In the genomic region with DNA sequence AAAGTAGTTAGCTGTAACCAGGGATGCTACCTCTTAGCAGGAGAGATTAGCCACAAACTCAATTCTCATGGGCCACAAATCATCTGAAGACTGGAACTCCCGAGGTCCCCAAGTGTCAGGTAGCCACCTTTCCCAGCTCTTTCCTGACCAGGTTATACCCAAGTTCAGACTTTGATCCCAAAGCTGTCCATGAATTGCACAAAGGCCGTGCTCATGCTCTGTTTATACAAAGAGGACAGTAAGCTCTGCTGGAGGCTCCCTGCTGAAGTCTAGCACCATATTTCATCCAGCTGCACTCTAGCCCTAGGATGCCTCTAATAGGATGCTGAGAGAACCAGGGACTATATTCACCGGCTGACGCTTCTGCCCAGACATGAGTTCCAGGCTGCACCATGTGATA, we compare ENCODE assay signal across 31 cellular contexts.
"Had no signal": no experiment of that assay in that cellular context is flagged by ENCODE, and none has a peak within 500 bp of the region (broad histone marks: within the 10 kb centered on the region; RNA-seq: fewer than 3 reads in every experiment).

No MANE protein-coding gene starts in this region.

- H3K36me3 ChIP-seq: ascending aorta, cardiac muscle cell, WERI-Rb-1 had no signal

- ATAC-seq: activated CD4-positive, alpha-beta T cell treated with anti-CD3 and anti-CD28 coated beads for 36 hours; activated CD4-positive, CD25-positive, alpha-beta regulatory T cell treated with anti-CD3 and anti-CD28 coated beads, Interleukin-2, amount 50 U/mL, for 24 hours; activated CD8-positive, alpha-beta memory T cell treated with anti-CD3 and anti-CD28 coated beads, Interleukin-2, amount 10 ng/mL, durations not matched to agents 7 days and 5 days; activated CD8-positive, alpha-beta T cell treated with anti-CD3 and anti-CD28 coated beads, Interleukin-2, amount 10 ng/mL, durations not matched to agents 7 days and 5 days; activated naive CD8-positive, alpha-beta T cell treated with anti-CD3 and anti-CD28 coated beads, Interleukin-2, amount 50 U/mL, for 24 hours; WTC11 had no signal

- H3K27ac ChIP-seq: ascending aorta, cardiac muscle cell, WERI-Rb-1 had no signal

- DNase-seq: activated CD4-positive, alpha-beta memory T cell treated with anti-CD3 and anti-CD28 coated beads, Interleukin-2, amount 10 ng/mL, durations not matched to agents 7 days and 5 days; activated CD4-positive, alpha-beta T cell treated with anti-CD3 and anti-CD28 coated beads for 1 hour; activated CD4-positive, alpha-beta T cell treated with anti-CD3 and anti-CD28 coated beads for 36 hours; activated CD4-positive, alpha-beta T cell treated with anti-CD3 and anti-CD28 coated beads for 48 hours; activated CD4-positive, alpha-beta T cell treated with anti-CD3 and anti-CD28 coated beads, Interleukin-2, amount 10 ng/mL, durations not matched to agents 7 days and 5 days; activated CD4-positive, alpha-beta T cell treated with anti-CD3 and anti-CD28 coated beads, Interleukin-2, amount 50 U/mL, for 48 hours; activated CD4-positive, CD25-positive, alpha-beta regulatory T cell; activated CD8-positive, alpha-beta memory T cell treated with anti-CD3 and anti-CD28 coated beads for 24 hours; activated CD8-positive, alpha-beta memory T cell treated with anti-CD3 and anti-CD28 coated beads, Interleukin-2, amount 10 ng/mL, durations not matched to agents 7 days and 5 days; activated CD8-positive, alpha-beta memory T cell treated with anti-CD3 and anti-CD28 coated beads, Interleukin-2, amount 50 U/mL, for 48 hours; activated CD8-positive, alpha-beta T cell treated with anti-CD3 and anti-CD28 coated beads, Interleukin-2, amount 10 ng/mL, durations not matched to agents 7 days and 5 days; activated effector memory CD4-positive, alpha-beta T cell treated with Interleukin-2 at 50 U/mL for 16 hours; activated gamma-delta T cell; activated naive CD4-positive, alpha-beta T cell treated with anti-CD3 and anti-CD28 coated beads, Interleukin-2, amount 10 ng/mL, durations not matched to agents 7 days and 5 days; activated naive CD4-positive, alpha-beta T cell treated with Interleukin-2 at 50 U/mL for 16 hours; activated naive CD8-positive, alpha-beta T cell treated with anti-CD3 and anti-CD28 coated beads, Interleukin-2, amount 10 ng/mL, durations not matched to agents 7 days and 5 days; activated naive CD8-positive, alpha-beta T cell treated with anti-CD3 and anti-CD28 coated beads, Interleukin-2, amount 50 U/mL, for 24 hours; activated T-cell treated with anti-CD3 and anti-CD28 coated beads, Interleukin-2, amount 50 U/mL, for 24 hours; activated T-cell treated with anti-CD3 and anti-CD28 coated beads, Interleukin-2, amount 50 U/mL, for 48 hours; amygdala; anterior cingulate cortex; caudate nucleus; cerebellar nuclear complex; T-helper 1 cell; T-helper 2 cell; T-helper 9 cell; WERI-Rb-1 had no signal

- H3K9me3 ChIP-seq: ascending aorta had no signal

- H3K4me3 ChIP-seq: ascending aorta, cardiac muscle cell had no signal

- H3K27me3 ChIP-seq: ascending aorta, cardiac muscle cell had no signal
